Comparison of ENCODE assay signal across 8 cellular contexts in the genomic region with DNA sequence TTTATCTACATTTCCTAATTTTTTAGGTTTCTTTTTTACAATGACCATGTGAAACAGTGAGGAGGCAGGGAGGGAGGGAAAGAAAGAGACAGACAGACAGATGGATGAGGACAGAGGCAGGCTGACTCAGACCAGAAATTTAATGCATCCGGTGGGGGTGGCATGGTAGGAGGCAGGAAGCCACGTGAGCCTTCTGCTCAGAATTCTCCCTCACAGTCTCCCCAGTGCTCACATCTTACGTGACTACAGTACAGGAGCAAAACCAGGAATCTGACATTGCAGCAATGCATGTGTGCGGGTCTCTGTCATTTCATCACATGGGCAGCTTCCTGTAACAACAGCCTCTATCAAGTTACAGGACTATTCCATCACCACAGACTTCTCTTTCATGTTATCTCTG. TPM values are rescaled to one million over a fixed set of nuclear protein-coding genes. Genes with fewer than 3 reads are reported as not detected.
DNase-seq lines count a peak whose midpoint lies in the region; ATAC-seq lines count a peak whose summit lies in the region.
"Not testable (repeated sequence)": the region's sequence is repeated elsewhere in the genome, so short reads cannot be mapped to it uniquely, and the experiment has no call there.

No MANE protein-coding gene starts in this region.

- DNase-seq in CD4-positive, CD25-positive, alpha-beta regulatory T cell; activated T-cell treated with anti-CD3 and anti-CD28 coated beads, Interleukin-2, amount 50 U/mL, for 4 hours; natural killer cell treated with Interleukin-12 subunit alpha and Interleukin-12 subunit beta and Interleukin-15 and Interleukin-18, amount 100 ng/mL, for 72 hours (ENCODE audit: low spot score): not testable (repeated sequence)

- not testable (repeated sequence) for H3K27me3 Mint-ChIP-seq in CD4-positive, CD25-positive, alpha-beta regulatory T cell; activated T-cell treated with anti-CD3 and anti-CD28 coated beads, Interleukin-2, amount 50 U/mL, for 4 hours (ENCODE audit: low read depth); natural killer cell treated with Interleukin-12 subunit alpha and Interleukin-12 subunit beta and Interleukin-15 and Interleukin-18, amount 100 ng/mL, for 72 hours

- H3K9me3 Mint-ChIP-seq in CD4-positive, CD25-positive, alpha-beta regulatory T cell; activated T-cell treated with anti-CD3 and anti-CD28 coated beads, Interleukin-2, amount 50 U/mL, for 4 hours; natural killer cell treated with Interleukin-12 subunit alpha and Interleukin-12 subunit beta and Interleukin-15 and Interleukin-18, amount 100 ng/mL, for 72 hours: not testable (repeated sequence)

- not testable (repeated sequence) for H3K36me3 ChIP-seq in CD4-positive, CD25-positive, alpha-beta regulatory T cell (ENCODE audit: control insufficient read depth, insufficient read depth, low read length)

- not testable (repeated sequence) for H3K4me1 ChIP-seq in CD4-positive, CD25-positive, alpha-beta regulatory T cell (ENCODE audit: control insufficient read depth, insufficient read depth, low read length, poor library complexity, severe bottlenecking)

- not testable (repeated sequence) for H3K4me1 Mint-ChIP-seq in CD4-positive, CD25-positive, alpha-beta regulatory T cell; activated T-cell treated with anti-CD3 and anti-CD28 coated beads, Interleukin-2, amount 50 U/mL, for 4 hours (ENCODE audit: low read depth); natural killer cell treated with Interleukin-12 subunit alpha and Interleukin-12 subunit beta and Interleukin-15 and Interleukin-18, amount 100 ng/mL, for 72 hours (ENCODE audit: low read depth in 2 of 2)

- H3K4me3 Mint-ChIP-seq in CD4-positive, CD25-positive, alpha-beta regulatory T cell; activated T-cell treated with anti-CD3 and anti-CD28 coated beads, Interleukin-2, amount 50 U/mL, for 4 hours; natural killer cell treated with Interleukin-12 subunit alpha and Interleukin-12 subunit beta and Interleukin-15 and Interleukin-18, amount 100 ng/mL, for 72 hours: not testable (repeated sequence)

- H3K36me3 Mint-ChIP-seq in CD4-positive, CD25-positive, alpha-beta regulatory T cell; activated T-cell treated with anti-CD3 and anti-CD28 coated beads, Interleukin-2, amount 50 U/mL, for 4 hours (ENCODE audit: insufficient read depth); natural killer cell treated with Interleukin-12 subunit alpha and Interleukin-12 subunit beta and Interleukin-15 and Interleukin-18, amount 100 ng/mL, for 72 hours: not testable (repeated sequence)

- H3K9me3 ChIP-seq in CD4-positive, CD25-positive, alpha-beta regulatory T cell (ENCODE audit: control insufficient read depth in 2 of 2, low read length in 2 of 2) = not testable (repeated sequence)

- not testable (repeated sequence) for H3K27ac ChIP-seq in CD4-positive, CD25-positive, alpha-beta regulatory T cell (ENCODE audit: insufficient read depth, low read length, poor library complexity, severe bottlenecking)

- peak; percentile 96 to 98 for ATAC-seq in CD4-positive, CD25-positive, alpha-beta regulatory T cell (ENCODE audit: low read depth in 2 of 2)
- ATAC-seq in GM18909 (IDR thresholded peaks at IDR 0.05; ENCODE audit: poor library complexity, unreplicated experiment) = peak; percentile 99
- peak; percentile 96 for ATAC-seq in GM21390 (IDR thresholded peaks at IDR 0.05; ENCODE audit: unreplicated experiment)
- ATAC-seq in HG02642 (IDR thresholded peaks at IDR 0.05; ENCODE audit: poor library complexity, unreplicated experiment) = peak; percentile 98
- peak; percentile 95 for ATAC-seq in HG03095 (IDR thresholded peaks at IDR 0.05; ENCODE audit: unreplicated experiment)
- peak; percentile 95 for ATAC-seq in HG03521 (IDR thresholded peaks at IDR 0.05; ENCODE audit: unreplicated experiment)
- peak; percentile 97 to 99 for ATAC-seq in activated T-cell treated with anti-CD3 and anti-CD28 coated beads, Interleukin-2, amount 50 U/mL, for 4 hours
- peak; percentile 98 to 100 for ATAC-seq in natural killer cell treated with Interleukin-12 subunit alpha and Interleukin-12 subunit beta and Interleukin-15 and Interleukin-18, amount 100 ng/mL, for 72 hours

- H3K27ac Mint-ChIP-seq in CD4-positive, CD25-positive, alpha-beta regulatory T cell; natural killer cell treated with Interleukin-12 subunit alpha and Interleukin-12 subunit beta and Interleukin-15 and Interleukin-18, amount 100 ng/mL, for 72 hours: not testable (repeated sequence)

- H3K27me3 ChIP-seq in CD4-positive, CD25-positive, alpha-beta regulatory T cell (ENCODE audit: control insufficient read depth, insufficient read depth, low read length) = not testable (repeated sequence)

- H3K4me3 ChIP-seq in CD4-positive, CD25-positive, alpha-beta regulatory T cell (ENCODE audit: low read depth, low read length) = not testable (repeated sequence)

RNA-seq across cellular contexts. Expression of a gene that starts 2.3 kb away (rescaled TPM):
- not detected for total RNA-seq in CD4-positive, CD25-positive, alpha-beta regulatory T cell
- polyA plus RNA-seq in CD4-positive, CD25-positive, alpha-beta regulatory T cell = 1 to 10 TPM; 4.0 to 8.6 (median 6.2) TPM
- total RNA-seq in activated T-cell treated with anti-CD3 and anti-CD28 coated beads, Interleukin-2, amount 50 U/mL, for 4 hours = 1 to 10 TPM in 1 of 3 donors, under 1 TPM in 2; 0.24 to 1.2 (median 0.65) TPM
- total RNA-seq in natural killer cell treated with Interleukin-12 subunit alpha and Interleukin-12 subunit beta and Interleukin-15 and Interleukin-18, amount 100 ng/mL, for 72 hours = under 1 TPM; 0.43 to 0.89 TPM
